In genomic region chr20:23139524-23139923, GRCh38 we compare ENCODE assay signal across 1 cellular context.
TF ChIP-seq lines count a peak whose summit lies in the region.

No MANE protein-coding gene starts in this region.

TF ChIP-seq in K562, 482 proteins besides CTCF, POLR2A, EP300 and RAD21 (continued from another document):
- TF ChIP-seq, protein P1, sequence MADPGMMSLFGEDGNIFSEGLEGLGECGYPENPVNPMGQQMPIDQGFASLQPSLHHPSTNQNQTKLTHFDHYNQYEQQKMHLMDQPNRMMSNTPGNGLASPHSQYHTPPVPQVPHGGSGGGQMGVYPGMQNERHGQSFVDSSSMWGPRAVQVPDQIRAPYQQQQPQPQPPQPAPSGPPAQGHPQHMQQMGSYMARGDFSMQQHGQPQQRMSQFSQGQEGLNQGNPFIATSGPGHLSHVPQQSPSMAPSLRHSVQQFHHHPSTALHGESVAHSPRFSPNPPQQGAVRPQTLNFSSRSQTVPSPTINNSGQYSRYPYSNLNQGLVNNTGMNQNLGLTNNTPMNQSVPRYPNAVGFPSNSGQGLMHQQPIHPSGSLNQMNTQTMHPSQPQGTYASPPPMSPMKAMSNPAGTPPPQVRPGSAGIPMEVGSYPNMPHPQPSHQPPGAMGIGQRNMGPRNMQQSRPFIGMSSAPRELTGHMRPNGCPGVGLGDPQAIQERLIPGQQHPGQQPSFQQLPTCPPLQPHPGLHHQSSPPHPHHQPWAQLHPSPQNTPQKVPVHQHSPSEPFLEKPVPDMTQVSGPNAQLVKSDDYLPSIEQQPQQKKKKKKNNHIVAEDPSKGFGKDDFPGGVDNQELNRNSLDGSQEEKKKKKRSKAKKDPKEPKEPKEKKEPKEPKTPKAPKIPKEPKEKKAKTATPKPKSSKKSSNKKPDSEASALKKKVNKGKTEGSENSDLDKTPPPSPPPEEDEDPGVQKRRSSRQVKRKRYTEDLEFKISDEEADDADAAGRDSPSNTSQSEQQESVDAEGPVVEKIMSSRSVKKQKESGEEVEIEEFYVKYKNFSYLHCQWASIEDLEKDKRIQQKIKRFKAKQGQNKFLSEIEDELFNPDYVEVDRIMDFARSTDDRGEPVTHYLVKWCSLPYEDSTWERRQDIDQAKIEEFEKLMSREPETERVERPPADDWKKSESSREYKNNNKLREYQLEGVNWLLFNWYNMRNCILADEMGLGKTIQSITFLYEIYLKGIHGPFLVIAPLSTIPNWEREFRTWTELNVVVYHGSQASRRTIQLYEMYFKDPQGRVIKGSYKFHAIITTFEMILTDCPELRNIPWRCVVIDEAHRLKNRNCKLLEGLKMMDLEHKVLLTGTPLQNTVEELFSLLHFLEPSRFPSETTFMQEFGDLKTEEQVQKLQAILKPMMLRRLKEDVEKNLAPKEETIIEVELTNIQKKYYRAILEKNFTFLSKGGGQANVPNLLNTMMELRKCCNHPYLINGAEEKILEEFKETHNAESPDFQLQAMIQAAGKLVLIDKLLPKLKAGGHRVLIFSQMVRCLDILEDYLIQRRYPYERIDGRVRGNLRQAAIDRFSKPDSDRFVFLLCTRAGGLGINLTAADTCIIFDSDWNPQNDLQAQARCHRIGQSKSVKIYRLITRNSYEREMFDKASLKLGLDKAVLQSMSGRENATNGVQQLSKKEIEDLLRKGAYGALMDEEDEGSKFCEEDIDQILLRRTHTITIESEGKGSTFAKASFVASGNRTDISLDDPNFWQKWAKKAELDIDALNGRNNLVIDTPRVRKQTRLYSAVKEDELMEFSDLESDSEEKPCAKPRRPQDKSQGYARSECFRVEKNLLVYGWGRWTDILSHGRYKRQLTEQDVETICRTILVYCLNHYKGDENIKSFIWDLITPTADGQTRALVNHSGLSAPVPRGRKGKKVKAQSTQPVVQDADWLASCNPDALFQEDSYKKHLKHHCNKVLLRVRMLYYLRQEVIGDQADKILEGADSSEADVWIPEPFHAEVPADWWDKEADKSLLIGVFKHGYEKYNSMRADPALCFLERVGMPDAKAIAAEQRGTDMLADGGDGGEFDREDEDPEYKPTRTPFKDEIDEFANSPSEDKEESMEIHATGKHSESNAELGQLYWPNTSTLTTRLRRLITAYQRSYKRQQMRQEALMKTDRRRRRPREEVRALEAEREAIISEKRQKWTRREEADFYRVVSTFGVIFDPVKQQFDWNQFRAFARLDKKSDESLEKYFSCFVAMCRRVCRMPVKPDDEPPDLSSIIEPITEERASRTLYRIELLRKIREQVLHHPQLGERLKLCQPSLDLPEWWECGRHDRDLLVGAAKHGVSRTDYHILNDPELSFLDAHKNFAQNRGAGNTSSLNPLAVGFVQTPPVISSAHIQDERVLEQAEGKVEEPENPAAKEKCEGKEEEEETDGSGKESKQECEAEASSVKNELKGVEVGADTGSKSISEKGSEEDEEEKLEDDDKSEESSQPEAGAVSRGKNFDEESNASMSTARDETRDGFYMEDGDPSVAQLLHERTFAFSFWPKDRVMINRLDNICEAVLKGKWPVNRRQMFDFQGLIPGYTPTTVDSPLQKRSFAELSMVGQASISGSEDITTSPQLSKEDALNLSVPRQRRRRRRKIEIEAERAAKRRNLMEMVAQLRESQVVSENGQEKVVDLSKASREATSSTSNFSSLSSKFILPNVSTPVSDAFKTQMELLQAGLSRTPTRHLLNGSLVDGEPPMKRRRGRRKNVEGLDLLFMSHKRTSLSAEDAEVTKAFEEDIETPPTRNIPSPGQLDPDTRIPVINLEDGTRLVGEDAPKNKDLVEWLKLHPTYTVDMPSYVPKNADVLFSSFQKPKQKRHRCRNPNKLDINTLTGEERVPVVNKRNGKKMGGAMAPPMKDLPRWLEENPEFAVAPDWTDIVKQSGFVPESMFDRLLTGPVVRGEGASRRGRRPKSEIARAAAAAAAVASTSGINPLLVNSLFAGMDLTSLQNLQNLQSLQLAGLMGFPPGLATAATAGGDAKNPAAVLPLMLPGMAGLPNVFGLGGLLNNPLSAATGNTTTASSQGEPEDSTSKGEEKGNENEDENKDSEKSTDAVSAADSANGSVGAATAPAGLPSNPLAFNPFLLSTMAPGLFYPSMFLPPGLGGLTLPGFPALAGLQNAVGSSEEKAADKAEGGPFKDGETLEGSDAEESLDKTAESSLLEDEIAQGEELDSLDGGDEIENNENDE (IDR thresholded peaks at IDR 0.05; ENCODE audit: low read depth, low read length): no peak
- TF ChIP-seq POLR2H (tag; IDR thresholded peaks at IDR 0.05; ENCODE audit: low read depth): 0 out of 2 replicates have a peak, but pooled peaks have one; percentile 46
- TF ChIP-seq, protein P2, sequence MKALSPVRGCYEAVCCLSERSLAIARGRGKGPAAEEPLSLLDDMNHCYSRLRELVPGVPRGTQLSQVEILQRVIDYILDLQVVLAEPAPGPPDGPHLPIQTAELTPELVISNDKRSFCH (CRISPR knock-in tag; IDR thresholded peaks at IDR 0.05): no peak
- TF ChIP-seq, protein P2 (tag; IDR thresholded peaks at IDR 0.05): peak; percentile 80
- TF ChIP-seq DMBX1 (CRISPR knock-in tag; IDR thresholded peaks at IDR 0.05; ENCODE audit: borderline replicate concordance): peak; percentile 96
- TF ChIP-seq PBX2 (CRISPR knock-in tag; IDR thresholded peaks at IDR 0.05; ENCODE audit: low read depth): no peak
- TF ChIP-seq PBX2 (tag; conservative IDR thresholded peaks at IDR 0.05; ENCODE audit: low read depth): peak; percentile 34; the same call in 1 of the 2 replicates
- no peak for TF ChIP-seq NFE2 (IDR thresholded peaks at IDR 0.05; ENCODE audit: low read depth)
- TF ChIP-seq, protein P3, sequence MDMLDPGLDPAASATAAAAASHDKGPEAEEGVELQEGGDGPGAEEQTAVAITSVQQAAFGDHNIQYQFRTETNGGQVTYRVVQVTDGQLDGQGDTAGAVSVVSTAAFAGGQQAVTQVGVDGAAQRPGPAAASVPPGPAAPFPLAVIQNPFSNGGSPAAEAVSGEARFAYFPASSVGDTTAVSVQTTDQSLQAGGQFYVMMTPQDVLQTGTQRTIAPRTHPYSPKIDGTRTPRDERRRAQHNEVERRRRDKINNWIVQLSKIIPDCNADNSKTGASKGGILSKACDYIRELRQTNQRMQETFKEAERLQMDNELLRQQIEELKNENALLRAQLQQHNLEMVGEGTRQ (CRISPR knock-in tag; IDR thresholded peaks at IDR 0.05): peak; percentile 27; the same call in 1 of the 2 replicates
- TF ChIP-seq ZNF77 (CRISPR knock-in tag; IDR thresholded peaks at IDR 0.05): no peak
- TF ChIP-seq, protein P4, sequence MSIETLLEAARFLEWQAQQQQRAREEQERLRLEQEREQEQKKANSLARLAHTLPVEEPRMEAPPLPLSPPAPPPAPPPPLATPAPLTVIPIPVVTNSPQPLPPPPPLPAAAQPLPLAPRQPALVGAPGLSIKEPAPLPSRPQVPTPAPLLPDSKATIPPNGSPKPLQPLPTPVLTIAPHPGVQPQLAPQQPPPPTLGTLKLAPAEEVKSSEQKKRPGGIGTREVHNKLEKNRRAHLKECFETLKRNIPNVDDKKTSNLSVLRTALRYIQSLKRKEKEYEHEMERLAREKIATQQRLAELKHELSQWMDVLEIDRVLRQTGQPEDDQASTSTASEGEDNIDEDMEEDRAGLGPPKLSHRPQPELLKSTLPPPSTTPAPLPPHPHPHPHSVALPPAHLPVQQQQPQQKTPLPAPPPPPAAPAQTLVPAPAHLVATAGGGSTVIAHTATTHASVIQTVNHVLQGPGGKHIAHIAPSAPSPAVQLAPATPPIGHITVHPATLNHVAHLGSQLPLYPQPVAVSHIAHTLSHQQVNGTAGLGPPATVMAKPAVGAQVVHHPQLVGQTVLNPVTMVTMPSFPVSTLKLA (conservative IDR thresholded peaks at IDR 0.05): peak in 1 of 2 experiments; percentile 38; a peak in 1 of 4 replicates
- no peak for TF ChIP-seq NR2C2 (CRISPR knock-in tag; IDR thresholded peaks at IDR 0.05)
- TF ChIP-seq NR2C2 (tag; IDR thresholded peaks at IDR 0.05): peak; percentile 49
- TF ChIP-seq NR4A1 (CRISPR knock-in tag; IDR thresholded peaks at IDR 0.05): no peak
- TF ChIP-seq NR4A1 (tag; IDR thresholded peaks at IDR 0.05): peak; percentile 94
- TF ChIP-seq ZNF175 (CRISPR knock-in tag; IDR thresholded peaks at IDR 0.05; ENCODE audit: low read depth): peak; percentile 75
- TF ChIP-seq, protein P5, sequence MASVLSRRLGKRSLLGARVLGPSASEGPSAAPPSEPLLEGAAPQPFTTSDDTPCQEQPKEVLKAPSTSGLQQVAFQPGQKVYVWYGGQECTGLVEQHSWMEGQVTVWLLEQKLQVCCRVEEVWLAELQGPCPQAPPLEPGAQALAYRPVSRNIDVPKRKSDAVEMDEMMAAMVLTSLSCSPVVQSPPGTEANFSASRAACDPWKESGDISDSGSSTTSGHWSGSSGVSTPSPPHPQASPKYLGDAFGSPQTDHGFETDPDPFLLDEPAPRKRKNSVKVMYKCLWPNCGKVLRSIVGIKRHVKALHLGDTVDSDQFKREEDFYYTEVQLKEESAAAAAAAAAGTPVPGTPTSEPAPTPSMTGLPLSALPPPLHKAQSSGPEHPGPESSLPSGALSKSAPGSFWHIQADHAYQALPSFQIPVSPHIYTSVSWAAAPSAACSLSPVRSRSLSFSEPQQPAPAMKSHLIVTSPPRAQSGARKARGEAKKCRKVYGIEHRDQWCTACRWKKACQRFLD (CRISPR knock-in tag; IDR thresholded peaks at IDR 0.05): 0 out of 2 replicates have a peak, but pooled peaks have one; percentile 36
- TF ChIP-seq KLF13 (tag; IDR thresholded peaks at IDR 0.05; ENCODE audit: borderline replicate concordance, low read depth): peak; percentile 65; the same call in 1 of the 2 replicates
- no peak for TF ChIP-seq HMG20B (CRISPR knock-in tag; IDR thresholded peaks at IDR 0.05)
- TF ChIP-seq CBX3 (IDR thresholded peaks at IDR 0.05; ENCODE audit: borderline replicate concordance in 1 of 2, low read length in 2 of 2): no peak
- TF ChIP-seq ZNF766 (CRISPR knock-in tag; conservative IDR thresholded peaks at IDR 0.05): no peak
- TF ChIP-seq MAX (CRISPR knock-in tag; IDR thresholded peaks at IDR 0.05): peak; percentile 66
- peak; percentile 87 for TF ChIP-seq MEF2D (tag; conservative IDR thresholded peaks at IDR 0.05; ENCODE audit: low read depth)
- 0 out of 4 replicates have a peak, but pooled peaks of 1 of the 2 experiments have one; percentile 19 for TF ChIP-seq FOXA3 (CRISPR knock-in tag; conservative IDR thresholded peaks at IDR 0.05 in 1 of 2, IDR thresholded peaks at IDR 0.05 in 1 of 2)
- TF ChIP-seq, protein P6, sequence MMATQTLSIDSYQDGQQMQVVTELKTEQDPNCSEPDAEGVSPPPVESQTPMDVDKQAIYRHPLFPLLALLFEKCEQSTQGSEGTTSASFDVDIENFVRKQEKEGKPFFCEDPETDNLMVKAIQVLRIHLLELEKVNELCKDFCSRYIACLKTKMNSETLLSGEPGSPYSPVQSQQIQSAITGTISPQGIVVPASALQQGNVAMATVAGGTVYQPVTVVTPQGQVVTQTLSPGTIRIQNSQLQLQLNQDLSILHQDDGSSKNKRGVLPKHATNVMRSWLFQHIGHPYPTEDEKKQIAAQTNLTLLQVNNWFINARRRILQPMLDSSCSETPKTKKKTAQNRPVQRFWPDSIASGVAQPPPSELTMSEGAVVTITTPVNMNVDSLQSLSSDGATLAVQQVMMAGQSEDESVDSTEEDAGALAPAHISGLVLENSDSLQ (IDR thresholded peaks at IDR 0.05): peak; percentile 48; the same call in 1 of the 2 replicates
- TF ChIP-seq MYC (IDR thresholded peaks at IDR 0.05; ENCODE audit: low read depth, low read length): peak; percentile 35; the same call in 1 of the 2 replicates
- no peak for TF ChIP-seq MYC (CRISPR knock-in tag; IDR thresholded peaks at IDR 0.05; ENCODE audit: borderline replicate concordance, low read depth)
- 0 out of 2 replicates have a peak, but pooled peaks have one; percentile 23 for TF ChIP-seq BHLHE40 (IDR thresholded peaks at IDR 0.05; ENCODE audit: low read length)
- TF ChIP-seq IFI16 (CRISPR knock-in tag; IDR thresholded peaks at IDR 0.05): 0 out of 2 replicates have a peak, but pooled peaks have one; percentile 25
